12 cellular contexts compared by ENCODE assay signal in genomic region chr5:88827997-88828396, GRCh38. TPM values are rescaled to one million over a fixed set of nuclear protein-coding genes. Genes with fewer than 3 reads are reported as not detected.
A peak's percentile ranks its signal among the peaks of the same experiment; 100 is the strongest.
DNase-seq lines count a peak whose midpoint lies in the region; ATAC-seq and TF ChIP-seq lines count a peak whose summit lies in the region.
"Had no signal": no experiment of that assay in that cellular context is flagged by ENCODE, and none has a peak within 500 bp of the region (broad histone marks: within the 10 kb centered on the region; RNA-seq: fewer than 3 reads in every experiment).

No MANE protein-coding gene starts in this region.

- H4K20me1 ChIP-seq in fibroblast of lung (ENCODE audit: control insufficient read depth, extremely low read depth, insufficient read depth, low read length) (no peaks in the 10 kb centered on the region), PC-9 (ENCODE audit: insufficient read depth) (no peaks in the 10 kb centered on the region)

- H3K9me3 ChIP-seq in fibroblast of lung (ENCODE audit: control insufficient read depth, insufficient read depth, low read depth, low read length) (no peaks in the 10 kb centered on the region), PC-9 (ENCODE audit: insufficient read depth, low read depth) (no peaks in the 10 kb centered on the region), aorta (ENCODE audit: control insufficient read depth, low read length) (no peaks in the 10 kb centered on the region)

- H3K79me2 ChIP-seq in fibroblast of lung (ENCODE audit: control insufficient read depth, insufficient read depth, low read length) (no peaks in the 10 kb centered on the region), PC-9 (ENCODE audit: low read depth) (no peaks in the 10 kb centered on the region)

- ATAC-seq in aorta (ENCODE audit: low FRiP score) = no peak

- CTCF ChIA-PET in PC-9 (lab: Charles Lee) = no interaction called here

- H3K36me3 ChIP-seq in fibroblast of lung (ENCODE audit: control insufficient read depth, insufficient read depth, low read length) (no peaks in the 10 kb centered on the region), PC-9 (ENCODE audit: low read depth) (no peaks in the 10 kb centered on the region), aorta (ENCODE audit: control insufficient read depth in 1 of 2, insufficient read depth in 2 of 2, low read length in 1 of 2) (no peaks in the 10 kb centered on the region)

- H3K27ac ChIP-seq in fibroblast of lung (ENCODE audit: insufficient read depth, low read length) = peak overlapping the region; percentile 77
- peak overlapping the region; percentile 27 for H3K27ac ChIP-seq in temporal lobe (ENCODE audit: low read depth, low read length)
- no peak overlapping the region for H3K27ac ChIP-seq in PC-9
- H3K27ac ChIP-seq in aorta (ENCODE audit: low read depth in 1 of 2, low read length in 2 of 2) = no peak overlapping the region

- H3K27ac Mint-ChIP-seq in activated T-cell treated with anti-CD3 and anti-CD28 coated beads, Interleukin-2, amount 50 U/mL, for 24 hours = peak overlapping the region; percentile 85
- H3K27ac Mint-ChIP-seq: activated naive CD4-positive, alpha-beta T cell treated with anti-CD3 and anti-CD28 coated beads, Interleukin-2, amount 50 U/mL, for 24 hours had no signal

- H3K9me2 ChIP-seq in PC-9 (ENCODE audit: insufficient read depth) = no peaks in the 10 kb centered on the region

- H3K4me1 ChIP-seq in fibroblast of lung (ENCODE audit: control insufficient read depth, extremely low read depth, insufficient read depth, low read length) (peaks cover 8% of the 10 kb centered on the region), PC-9 (replicated peaks; ENCODE audit: insufficient read depth) (no peaks in the 10 kb centered on the region), aorta (ENCODE audit: control insufficient read depth in 1 of 2, insufficient read depth in 2 of 2, low read length in 2 of 2) (peaks cover 3 to 10% of the 10 kb centered on the region in 2 donors)

- no peak for TF ChIP-seq CTCF in fibroblast of lung (conservative IDR thresholded peaks at IDR 0.05 in 1 of 2, IDR thresholded peaks at IDR 0.05 in 1 of 2; ENCODE audit: low read depth in 1 of 2, low read length in 2 of 2)
- TF ChIP-seq CTCF in PC-9 (conservative IDR thresholded peaks at IDR 0.05) = no peak

- no peaks in the 10 kb centered on the region for H3K9me3 Mint-ChIP-seq in activated T-cell treated with anti-CD3 and anti-CD28 coated beads, Interleukin-2, amount 50 U/mL, for 24 hours
- H3K9me3 Mint-ChIP-seq: activated naive CD4-positive, alpha-beta T cell treated with anti-CD3 and anti-CD28 coated beads, Interleukin-2, amount 50 U/mL, for 24 hours had no signal

- 54 to 66% methylated on average over 1 of the region's 1 CpG for WGBS in aorta, 2 donors

- intact Hi-C loops in PC-9 (cut with micrococcal nuclease; ENCODE audit: unreplicated experiment) (no loop called here), aorta (cut with DNase I) (loop anchor here (5.0 kb wide), 3 partner anchors 41 to 96 kb away; no protein-coding TSS in a partner anchor)

- POLR2A ChIA-PET in PC-9 (lab: Charles Lee; ENCODE audit: unreplicated experiment) = no interaction called here

- DNase-seq in activated T-cell treated with anti-CD3 and anti-CD28 coated beads, Interleukin-2, amount 50 U/mL, for 24 hours = no peak
- DNase-seq in activated T-cell treated with anti-CD3 and anti-CD28 coated beads for 4 hours (no peak), SK-MEL-5 (ENCODE audit: low read depth, low spot score) (peak; percentile 46), fibroblast of lung (ENCODE audit: low read depth in 2 of 2) (peak in 1 of 2 donors; percentile 33), PC-9 (no peak), aorta (no peak), GM19238 (ENCODE audit: insufficient read length, low spot score) (no peak)
- DNase-seq: mesenchymal stem cell, NCI-H524 had no signal

- H3K4me3 ChIP-seq in fibroblast of lung (replicated peaks in 1 of 4; ENCODE audit: control extremely low read depth in 1 of 4, insufficient read depth in 1 of 4, low read depth in 3 of 4, low read length in 4 of 4) (no peak overlapping the region), PC-9 (no peak overlapping the region), aorta (ENCODE audit: low read length in 2 of 2) (no peak overlapping the region)
- H3K4me3 ChIP-seq: K562 had no signal

- in situ Hi-C loops in SK-MEL-5 (cut with HindIII; ENCODE audit: low pct_unique_long_range_greater_than_20kb, low sequenced_read_pairs) = no loop called here

- peaks cover 19% of the 10 kb centered on the region for H3K27me3 Mint-ChIP-seq in activated T-cell treated with anti-CD3 and anti-CD28 coated beads, Interleukin-2, amount 50 U/mL, for 24 hours

- H3K4me1 Mint-ChIP-seq in activated T-cell treated with anti-CD3 and anti-CD28 coated beads, Interleukin-2, amount 50 U/mL, for 24 hours (ENCODE audit: low read depth) = peaks cover 51% of the 10 kb centered on the region

- H2AFZ ChIP-seq in fibroblast of lung (ENCODE audit: low read length) = no peak overlapping the region
- no peak overlapping the region for H2AFZ ChIP-seq in PC-9

- H3K4me2 ChIP-seq in fibroblast of lung (ENCODE audit: extremely low read depth, insufficient read depth, low read length) (peak overlapping the region; percentile 34), PC-9 (no peak overlapping the region)

- BruUV-seq in PC-9 (replicated peaks; lab: Mats Ljungman, UMichigan) = no TSS peak

- no peak overlapping the region for H3K9ac ChIP-seq in fibroblast of lung (ENCODE audit: insufficient read depth, low read length)

- H3K4me3 Mint-ChIP-seq in activated T-cell treated with anti-CD3 and anti-CD28 coated beads, Interleukin-2, amount 50 U/mL, for 24 hours = no peak overlapping the region

- H3K27me3 ChIP-seq in fibroblast of lung (ENCODE audit: control insufficient read depth, insufficient read depth, low read length) (no peaks in the 10 kb centered on the region), PC-9 (ENCODE audit: insufficient read depth, low read depth) (no peaks in the 10 kb centered on the region), aorta (ENCODE audit: control insufficient read depth in 1 of 2, insufficient read depth in 2 of 2, low read length in 1 of 2) (no peaks in the 10 kb centered on the region)

- H3K36me3 Mint-ChIP-seq in activated T-cell treated with anti-CD3 and anti-CD28 coated beads, Interleukin-2, amount 50 U/mL, for 24 hours (ENCODE audit: low read depth) = no peaks in the 10 kb centered on the region
- H3K36me3 Mint-ChIP-seq: activated naive CD4-positive, alpha-beta T cell treated with anti-CD3 and anti-CD28 coated beads, Interleukin-2, amount 50 U/mL, for 24 hours had no signal

- no peaks in the 10 kb centered on the region for H3F3A ChIP-seq in PC-9 (ENCODE audit: insufficient read depth, low read depth)

RNA-seq across cellular contexts. Expression of gene MEF2C, which starts 55.0 kb away (rescaled TPM):
- total RNA-seq in SK-MEL-5 (2014; rRNA removed; shearing (Covaris generic)) = 34.2 and 35.1 TPM in 2 replicates
- polyA plus RNA-seq in SK-MEL-5 (2015; cell fraction: cytosol; rRNA removed) = 18.1 and 18.3 TPM in 2 replicates
- polyA plus RNA-seq in SK-MEL-5 (2015; cell fraction: nucleus; rRNA removed) = 12.2 and 16.3 TPM in 2 replicates
- total RNA-seq in fibroblast of lung (5.4 and 12.2 TPM in 2 replicates), temporal lobe (951 TPM), PC-9 (2021) (1.6 and 2.5 TPM in 2 replicates), aorta (100 to 1,000 TPM; 137 to 186 TPM)
- polyA plus RNA-seq in fibroblast of lung (9.3 and 15.7 TPM in 2 replicates), aorta (10 to 100 TPM; 22.0 to 23.7 TPM)
- 6.6 and 13.1 TPM in 2 replicates for polyA plus RNA-seq in fibroblast of lung (2012)
- polyA minus RNA-seq in fibroblast of lung (ENCODE audit: low replicate concordance) = 34.8 and 73.7 TPM in 2 replicates

Comparison
In these comparisons a context has a peak if more than half of its experiments do, and no peak if none do; other contexts are left out.
1. H3K27ac ChIP-seq: peak in fibroblast of lung (single experiment) and temporal lobe (single experiment); none in PC-9 (single experiment) and aorta (0 of 2).